ENCODE assay signal across 1 cellular context in genomic region chr6:34157851-34158250, GRCh38.
TF ChIP-seq lines count a peak whose summit lies in the region.

No MANE protein-coding gene starts in this region.

TF ChIP-seq in H1, 55 proteins besides CTCF, POLR2A, EP300 and RAD21 (continued from another document):
- TF ChIP-seq SRF (IDR thresholded peaks at IDR 0.05; ENCODE audit: low read depth, low read length) (no peak), CTBP2 (IDR thresholded peaks at IDR 0.05; ENCODE audit: borderline replicate concordance, insufficient read depth, insufficient read length, low read length) (no peak), SP2 (IDR thresholded peaks at IDR 0.05; ENCODE audit: low read length) (no peak), E2F6 (IDR thresholded peaks at IDR 0.05) (no peak)
